In genomic region chr2:186739739-186740138, GRCh38 we compare ENCODE assay signal across 40 cellular contexts.
"Had no signal": no experiment of that assay in that cellular context is flagged by ENCODE, and none has a peak within 500 bp of the region (broad histone marks: within the 10 kb centered on the region; RNA-seq: fewer than 3 reads in every experiment).

No MANE protein-coding gene starts in this region.

- H3K27me3 Mint-ChIP-seq: activated naive CD4-positive, alpha-beta T cell treated with anti-CD3 and anti-CD28 coated beads, Interleukin-2, amount 10 ng/mL, durations not matched to agents 7 days and 5 days; activated naive CD8-positive, alpha-beta T cell; activated naive CD8-positive, alpha-beta T cell treated with anti-CD3 and anti-CD28 coated beads for 36 hours; activated T-cell treated with anti-CD3 and anti-CD28 coated beads, Interleukin-2, amount 50 U/mL, for 24 hours; brain; central memory CD8-positive, alpha-beta T cell had no signal

- ATAC-seq: activated naive CD4-positive, alpha-beta T cell treated with anti-CD3 and anti-CD28 coated beads, Interleukin-2, amount 50 U/mL, for 72 hours; activated naive CD8-positive, alpha-beta T cell treated with anti-CD3 and anti-CD28 coated beads, Interleukin-2, amount 50 U/mL, for 24 hours; activated T-cell treated with anti-CD3 and anti-CD28 coated beads, Interleukin-2, amount 50 U/mL, for 4 hours; activated T-cell treated with anti-CD3 and anti-CD28 coated beads, Interleukin-2, amount 50 U/mL, for 72 hours; activated T-helper 17 cell treated with anti-CD3 and anti-CD28 coated beads, Interleukin-2, amount 50 U/mL, for 72 hours; body of pancreas had no signal

- H3K27ac ChIP-seq: adrenal gland, ascending aorta, body of pancreas, brain microvascular endothelial cell, breast epithelium, cardiac muscle cell had no signal

- H3K4me1 ChIP-seq: adrenal gland, ascending aorta, body of pancreas, breast epithelium had no signal

- FAIRE-seq: astrocyte, bronchial epithelial cell had no signal

- DNase-seq: activated effector memory CD4-positive, alpha-beta T cell treated with anti-CD3 and anti-CD28 coated beads, Interleukin-2, amount 50 U/mL, for 16 hours; activated effector memory CD4-positive, alpha-beta T cell treated with Interleukin-2 at 50 U/mL for 16 hours; activated gamma-delta T cell; activated gamma-delta T cell treated with Interleukin-2 at 50 U/mL for 16 hours; activated naive CD4-positive, alpha-beta T cell; activated naive CD4-positive, alpha-beta T cell treated with anti-CD3 and anti-CD28 coated beads for 36 hours; activated naive CD4-positive, alpha-beta T cell treated with anti-CD3 and anti-CD28 coated beads, Interleukin-2, amount 10 ng/mL, durations not matched to agents 7 days and 5 days; activated naive CD4-positive, alpha-beta T cell treated with anti-CD3 and anti-CD28 coated beads, Interleukin-2, amount 50 U/mL, for 16 hours; activated naive CD4-positive, alpha-beta T cell treated with Interleukin-2 at 50 U/mL for 16 hours; activated naive CD8-positive, alpha-beta T cell treated with anti-CD3 and anti-CD28 coated beads for 36 hours; activated naive CD8-positive, alpha-beta T cell treated with anti-CD3 and anti-CD28 coated beads, Interleukin-2, amount 10 ng/mL, durations not matched to agents 7 days and 5 days; activated naive CD8-positive, alpha-beta T cell treated with anti-CD3 and anti-CD28 coated beads, Interleukin-2, amount 50 U/mL, for 24 hours; activated T-cell treated with anti-CD3 and anti-CD28 coated beads, Interleukin-2, amount 50 U/mL, for 1 hour; activated T-cell treated with anti-CD3 and anti-CD28 coated beads, Interleukin-2, amount 50 U/mL, for 24 hours; activated T-cell treated with anti-CD3 and anti-CD28 coated beads, Interleukin-2, amount 50 U/mL, for 4 hours; activated T-cell treated with anti-CD3 and anti-CD28 coated beads, Interleukin-2, amount 50 U/mL, for 48 hours; activated T-cell treated with anti-CD3 and anti-CD28 coated beads, Interleukin-2, amount 50 U/mL, for 72 hours; adrenal gland; amniotic stem cell; amygdala; anterior cingulate cortex; aorta; body of pancreas; brain microvascular endothelial cell; caudate nucleus; central memory CD4-positive, alpha-beta T cell; cerebellar nuclear complex had no signal

- H3K27ac Mint-ChIP-seq: activated naive CD4-positive, alpha-beta T cell treated with anti-CD3 and anti-CD28 coated beads for 36 hours; activated naive CD4-positive, alpha-beta T cell treated with anti-CD3 and anti-CD28 coated beads, Interleukin-2, amount 10 ng/mL, durations not matched to agents 7 days and 5 days; activated naive CD4-positive, alpha-beta T cell treated with anti-CD3 and anti-CD28 coated beads, Interleukin-2, amount 50 U/mL, for 24 hours; activated naive CD4-positive, alpha-beta T cell treated with anti-CD3 and anti-CD28 coated beads, Interleukin-2, amount 50 U/mL, for 72 hours; activated naive CD8-positive, alpha-beta T cell; activated naive CD8-positive, alpha-beta T cell treated with anti-CD3 and anti-CD28 coated beads for 36 hours; activated naive CD8-positive, alpha-beta T cell treated with anti-CD3 and anti-CD28 coated beads, Interleukin-2, amount 10 ng/mL, durations not matched to agents 7 days and 5 days; activated naive CD8-positive, alpha-beta T cell treated with anti-CD3 and anti-CD28 coated beads, Interleukin-2, amount 50 U/mL, for 24 hours; activated T-cell treated with anti-CD3 and anti-CD28 coated beads, Interleukin-2, amount 50 U/mL, for 24 hours; activated T-cell treated with anti-CD3 and anti-CD28 coated beads, Interleukin-2, amount 50 U/mL, for 72 hours; activated T-helper 1 cell treated with anti-CD3 and anti-CD28 coated beads, Interleukin-12 subunit alpha, Interleukin-12 subunit beta, Interleukin-2, Interleukin-4 antibody, amounts not matched to agents 30 ng/mL and 10 ng/mL and 1 ng/mL, durations not matched to agents 14 hours and 24 hours and 36 hours; activated T-helper 17 cell treated with anti-CD3 and anti-CD28 coated beads, Interleukin-2, amount 50 U/mL, for 72 hours; activated T-helper 2 cell treated with anti-CD3 and anti-CD28 coated beads, Interferon-gamma antibody, Interleukin-2, Interleukin-4, amounts not matched to agents 10 μg/mL and 5 μg/mL and 100 μg/mL, durations not matched to agents 14 hours and 24 hours and 36 hours; brain had no signal

- H3K36me3 ChIP-seq: adrenal gland, ascending aorta, brain microvascular endothelial cell, breast epithelium, cardiac muscle cell had no signal

- H3K4me3 Mint-ChIP-seq: activated naive CD4-positive, alpha-beta T cell treated with anti-CD3 and anti-CD28 coated beads for 36 hours; activated naive CD4-positive, alpha-beta T cell treated with anti-CD3 and anti-CD28 coated beads, Interleukin-2, amount 10 ng/mL, durations not matched to agents 7 days and 5 days; activated naive CD4-positive, alpha-beta T cell treated with anti-CD3 and anti-CD28 coated beads, Interleukin-2, amount 50 U/mL, for 24 hours; activated naive CD8-positive, alpha-beta T cell; activated naive CD8-positive, alpha-beta T cell treated with anti-CD3 and anti-CD28 coated beads for 36 hours; activated naive CD8-positive, alpha-beta T cell treated with anti-CD3 and anti-CD28 coated beads, Interleukin-2, amount 10 ng/mL, durations not matched to agents 7 days and 5 days; activated naive CD8-positive, alpha-beta T cell treated with anti-CD3 and anti-CD28 coated beads, Interleukin-2, amount 50 U/mL, for 24 hours; activated T-cell treated with anti-CD3 and anti-CD28 coated beads, Interleukin-2, amount 50 U/mL, for 24 hours; activated T-cell treated with anti-CD3 and anti-CD28 coated beads, Interleukin-2, amount 50 U/mL, for 4 hours; activated T-cell treated with anti-CD3 and anti-CD28 coated beads, Interleukin-2, amount 50 U/mL, for 72 hours; activated T-helper 1 cell treated with anti-CD3 and anti-CD28 coated beads, Interleukin-12 subunit alpha, Interleukin-12 subunit beta, Interleukin-2, Interleukin-4 antibody, amounts not matched to agents 30 ng/mL and 10 ng/mL and 1 ng/mL, durations not matched to agents 14 hours and 24 hours and 36 hours; activated T-helper 17 cell treated with anti-CD3 and anti-CD28 coated beads, Interleukin-2, amount 50 U/mL, for 72 hours; brain; central memory CD8-positive, alpha-beta T cell had no signal

- H3K4me1 Mint-ChIP-seq: activated naive CD4-positive, alpha-beta T cell treated with anti-CD3 and anti-CD28 coated beads, Interleukin-2, amount 10 ng/mL, durations not matched to agents 7 days and 5 days; activated naive CD4-positive, alpha-beta T cell treated with anti-CD3 and anti-CD28 coated beads, Interleukin-2, amount 50 U/mL, for 24 hours; activated naive CD8-positive, alpha-beta T cell treated with anti-CD3 and anti-CD28 coated beads for 36 hours; activated naive CD8-positive, alpha-beta T cell treated with anti-CD3 and anti-CD28 coated beads, Interleukin-2, amount 10 ng/mL, durations not matched to agents 7 days and 5 days; activated naive CD8-positive, alpha-beta T cell treated with anti-CD3 and anti-CD28 coated beads, Interleukin-2, amount 50 U/mL, for 24 hours; brain; central memory CD8-positive, alpha-beta T cell had no signal

- H3K36me3 Mint-ChIP-seq: activated naive CD4-positive, alpha-beta T cell treated with anti-CD3 and anti-CD28 coated beads, Interleukin-2, amount 10 ng/mL, durations not matched to agents 7 days and 5 days; activated naive CD4-positive, alpha-beta T cell treated with anti-CD3 and anti-CD28 coated beads, Interleukin-2, amount 50 U/mL, for 24 hours; activated naive CD4-positive, alpha-beta T cell treated with anti-CD3 and anti-CD28 coated beads, Interleukin-2, amount 50 U/mL, for 72 hours; activated naive CD8-positive, alpha-beta T cell; activated naive CD8-positive, alpha-beta T cell treated with anti-CD3 and anti-CD28 coated beads for 36 hours; activated naive CD8-positive, alpha-beta T cell treated with anti-CD3 and anti-CD28 coated beads, Interleukin-2, amount 10 ng/mL, durations not matched to agents 7 days and 5 days had no signal

- H3K9me3 ChIP-seq: ascending aorta had no signal

- H3K27me3 ChIP-seq: adrenal gland, ascending aorta, body of pancreas, brain microvascular endothelial cell, breast epithelium, cardiac muscle cell had no signal

- H3K9me3 Mint-ChIP-seq: activated naive CD4-positive, alpha-beta T cell treated with anti-CD3 and anti-CD28 coated beads, Interleukin-2, amount 50 U/mL, for 24 hours; activated naive CD4-positive, alpha-beta T cell treated with anti-CD3 and anti-CD28 coated beads, Interleukin-2, amount 50 U/mL, for 72 hours; activated naive CD8-positive, alpha-beta T cell treated with anti-CD3 and anti-CD28 coated beads for 36 hours; activated naive CD8-positive, alpha-beta T cell treated with anti-CD3 and anti-CD28 coated beads, Interleukin-2, amount 10 ng/mL, durations not matched to agents 7 days and 5 days; activated naive CD8-positive, alpha-beta T cell treated with anti-CD3 and anti-CD28 coated beads, Interleukin-2, amount 50 U/mL, for 24 hours; activated T-cell treated with anti-CD3 and anti-CD28 coated beads, Interleukin-2, amount 50 U/mL, for 4 hours; activated T-cell treated with anti-CD3 and anti-CD28 coated beads, Interleukin-2, amount 50 U/mL, for 72 hours; activated T-helper 1 cell treated with anti-CD3 and anti-CD28 coated beads, Interleukin-12 subunit alpha, Interleukin-12 subunit beta, Interleukin-2, Interleukin-4 antibody, amounts not matched to agents 30 ng/mL and 10 ng/mL and 1 ng/mL, durations not matched to agents 14 hours and 24 hours and 36 hours; activated T-helper 17 cell treated with anti-CD3 and anti-CD28 coated beads, Interleukin-2, amount 50 U/mL, for 72 hours; activated T-helper 2 cell treated with anti-CD3 and anti-CD28 coated beads, Interferon-gamma antibody, Interleukin-2, Interleukin-4, amounts not matched to agents 10 μg/mL and 5 μg/mL and 100 μg/mL, durations not matched to agents 14 hours and 24 hours and 36 hours; central memory CD8-positive, alpha-beta T cell had no signal

- H3K4me3 ChIP-seq: adrenal gland, ascending aorta, body of pancreas, breast epithelium, cardiac muscle cell had no signal
